In genomic region chr9:108244676-108245075, GRCh38 we compare ENCODE assay signal across 34 cellular contexts.
"Had no signal": no experiment of that assay in that cellular context is flagged by ENCODE, and none has a peak within 500 bp of the region (broad histone marks: within the 10 kb centered on the region; RNA-seq: fewer than 3 reads in every experiment).

No MANE protein-coding gene starts in this region.

- H3K4me1 ChIP-seq: Peyer's patch had no signal

- H3K9me3 ChIP-seq: Peyer's patch had no signal

- H3K4me3 ChIP-seq: Peyer's patch had no signal

- DNase-seq: activated B cell treated with CpG ODN at 0.5 μM for 24 hours; activated CD4-positive, alpha-beta T cell treated with anti-CD3 and anti-CD28 coated beads for 1 hour; activated CD4-positive, alpha-beta T cell treated with anti-CD3 and anti-CD28 coated beads for 48 hours; activated CD8-positive, alpha-beta T cell treated with anti-CD3 and anti-CD28 coated beads for 36 hours; activated effector memory CD4-positive, alpha-beta T cell treated with anti-CD3 and anti-CD28 coated beads, Interleukin-2, amount 50 U/mL, for 16 hours; activated naive CD4-positive, alpha-beta T cell; activated naive CD4-positive, alpha-beta T cell treated with anti-CD3 and anti-CD28 coated beads, Interleukin-2, amount 50 U/mL, for 16 hours; activated naive CD8-positive, alpha-beta T cell treated with anti-CD3 and anti-CD28 coated beads for 36 hours; activated T-cell treated with anti-CD3 and anti-CD28 coated beads, Interleukin-2, amount 50 U/mL, for 1 hour; activated T-cell treated with anti-CD3 and anti-CD28 coated beads, Interleukin-2, amount 50 U/mL, for 72 hours; Kasumi-1; KBM-7; MM.1S; MV-4-11; NCI-H1092; NCI-H1436 treated with DMSO at 0.1 percent for 48 hours; NCI-H1694 treated with DMSO at 0.1 percent for 48 hours; NCI-H2029 treated with DMSO at 0.1 percent for 48 hours; NCI-H2107; NCI-H2171; NCI-H510A; NCI-H526; NCI-H748 treated with DMSO at 0.1 percent for 48 hours; NK-92 treated with Interleukin-12 subunit alpha and Interleukin-12 subunit beta, amount 100 ng/mL, for 24 hours; PC-3; Peyer's patch; RPMI8226; SHP77 treated with DMSO at 0.1 percent for 48 hours; SW 1271; T-helper 1 cell; T-helper 2 cell; T-helper 9 cell had no signal

- H3K36me3 ChIP-seq: Peyer's patch had no signal

- H3K27ac ChIP-seq: Peyer's patch, VCaP had no signal

- ATAC-seq: activated CD8-positive, alpha-beta T cell treated with anti-CD3 and anti-CD28 coated beads for 36 hours; activated T-cell treated with anti-CD3 and anti-CD28 coated beads, Interleukin-2, amount 50 U/mL, for 72 hours; activated T-helper 17 cell treated with anti-CD3 and anti-CD28 coated beads, Interleukin-2, amount 50 U/mL, for 72 hours; PC-3 had no signal

- H3K27me3 ChIP-seq: Peyer's patch had no signal
